ENCODE assay signal across 1 cellular context in the genomic region with DNA sequence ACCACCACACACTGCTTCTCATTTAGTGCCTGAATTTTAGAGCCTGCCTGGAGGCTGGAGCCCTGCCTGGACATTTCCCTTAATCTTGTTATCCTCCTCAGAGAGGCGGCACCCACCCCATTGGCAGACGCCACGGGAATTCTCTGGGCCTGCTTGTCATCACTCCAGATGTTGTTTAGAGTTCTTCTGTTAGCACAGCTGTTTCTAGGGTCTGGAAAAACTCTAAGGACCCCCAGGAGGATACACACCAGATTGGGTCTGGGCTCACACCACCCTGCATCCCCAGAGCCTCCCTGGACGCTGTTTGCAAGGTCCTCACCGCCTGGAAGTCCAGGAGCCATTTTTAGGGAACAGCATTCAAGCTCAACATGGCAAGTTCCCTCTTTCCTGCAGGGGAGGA.
TF ChIP-seq lines count a peak whose summit lies in the region.

No MANE protein-coding gene starts in this region.

TF ChIP-seq in K562, 482 proteins besides CTCF, POLR2A, EP300 and RAD21:
- 0 out of 2 replicates have a peak, but pooled peaks have one; percentile 14 for TF ChIP-seq SPI1 (IDR thresholded peaks at IDR 0.05; ENCODE audit: borderline replicate concordance, low read depth, low read length)
- TF ChIP-seq ZNF696 (CRISPR knock-in tag; conservative IDR thresholded peaks at IDR 0.05) = no peak
